Comparison of ENCODE assay signal across 15 cellular contexts in genomic region chr6:20200761-20201160, GRCh38. TPM values are rescaled to one million over a fixed set of nuclear protein-coding genes. Genes with fewer than 3 reads are reported as not detected.
DNase-seq lines count a peak whose midpoint lies in the region; ATAC-seq and TF ChIP-seq lines count a peak whose summit lies in the region.
"Had no signal": no experiment of that assay in that cellular context is flagged by ENCODE, and none has a peak within 500 bp of the region (broad histone marks: within the 10 kb centered on the region; RNA-seq: fewer than 3 reads in every experiment).

No MANE protein-coding gene starts in this region.

- H3K27me3 ChIP-seq in stomach = no peaks in the 10 kb centered on the region
- H3K27me3 ChIP-seq: left lung, upper lobe of left lung had no signal

- H3K36me3 ChIP-seq in stomach = no peaks in the 10 kb centered on the region
- H3K36me3 ChIP-seq: left lung, upper lobe of left lung had no signal

- peak overlapping the region; percentile 8 to 97 (median 71) for H3K27ac ChIP-seq in stomach

- H3K9me3 ChIP-seq in stomach = no peaks in the 10 kb centered on the region
- H3K9me3 ChIP-seq: left lung, upper lobe of left lung had no signal

- H3K4me3 Mint-ChIP-seq in activated T-cell treated with anti-CD3 and anti-CD28 coated beads, Interleukin-2, amount 50 U/mL, for 72 hours = peak overlapping the region; percentile 56 to 67
- H3K4me3 Mint-ChIP-seq in activated naive CD4-positive, alpha-beta T cell treated with anti-CD3 and anti-CD28 coated beads for 36 hours = no peak overlapping the region
- H3K4me3 Mint-ChIP-seq: T-cell had no signal

- intact Hi-C loops in stomach (cut with DNase I; ENCODE audit: low total_unique reads) = no loop called here
- intact Hi-C loops in activated naive CD4-positive, alpha-beta T cell treated with anti-CD3 and anti-CD28 coated beads for 36 hours (cut with micrococcal nuclease) = loop anchor here (10.0 kb wide), 1 partner anchor 1864 kb away; no protein-coding TSS in a partner anchor

- CTCF ChIA-PET in activated naive CD4-positive, alpha-beta T cell treated with anti-CD3 and anti-CD28 coated beads for 36 hours (lab: Charles Lee) = no interaction called here

- 35 to 52% (median 46%) methylated on average over 5 of the region's 5 CpGs for WGBS in stomach, 5 donors

- TF ChIP-seq POLR2A in stomach (IDR thresholded peaks at IDR 0.05) = no peak

- peaks cover 0 to 4% of the 10 kb centered on the region in 2 donors for H3K36me3 Mint-ChIP-seq in activated T-cell treated with anti-CD3 and anti-CD28 coated beads, Interleukin-2, amount 50 U/mL, for 72 hours (ENCODE audit: insufficient read depth in 2 of 2)
- no peaks in the 10 kb centered on the region for H3K36me3 Mint-ChIP-seq in activated naive CD4-positive, alpha-beta T cell treated with anti-CD3 and anti-CD28 coated beads for 36 hours (ENCODE audit: low read depth)

- H3K4me3 ChIP-seq in choroid plexus epithelial cell (ENCODE audit: low read depth, low read length) (no peak overlapping the region), stomach (no peak overlapping the region)
- H3K4me3 ChIP-seq: left lung, upper lobe of left lung had no signal

- no peak for TF ChIP-seq EP300 in stomach (IDR thresholded peaks at IDR 0.05)

- peaks cover 35% of the 10 kb centered on the region for H3K4me1 Mint-ChIP-seq in activated T-cell treated with anti-CD3 and anti-CD28 coated beads, Interleukin-2, amount 50 U/mL, for 72 hours (ENCODE audit: low read depth)
- peaks cover 21% of the 10 kb centered on the region for H3K4me1 Mint-ChIP-seq in activated naive CD4-positive, alpha-beta T cell treated with anti-CD3 and anti-CD28 coated beads for 36 hours (ENCODE audit: low read depth)

- H3K27ac Mint-ChIP-seq in activated T-cell treated with anti-CD3 and anti-CD28 coated beads, Interleukin-2, amount 50 U/mL, for 72 hours = peak overlapping the region; percentile 74
- no peak overlapping the region for H3K27ac Mint-ChIP-seq in activated naive CD4-positive, alpha-beta T cell treated with anti-CD3 and anti-CD28 coated beads for 36 hours
- H3K27ac Mint-ChIP-seq: T-cell had no signal

- no peaks in the 10 kb centered on the region for H3K9me3 Mint-ChIP-seq in activated T-cell treated with anti-CD3 and anti-CD28 coated beads, Interleukin-2, amount 50 U/mL, for 72 hours
- H3K9me3 Mint-ChIP-seq in activated naive CD4-positive, alpha-beta T cell treated with anti-CD3 and anti-CD28 coated beads for 36 hours = no peaks in the 10 kb centered on the region
- H3K9me3 Mint-ChIP-seq: T-cell had no signal

- no peak for TF ChIP-seq CTCF in choroid plexus epithelial cell (conservative IDR thresholded peaks at IDR 0.05; ENCODE audit: low read depth, low read length)
- no peak for TF ChIP-seq CTCF in stomach (IDR thresholded peaks at IDR 0.05)

- DNase-seq in activated T-cell treated with anti-CD3 and anti-CD28 coated beads, Interleukin-2, amount 50 U/mL, for 72 hours = no peak
- DNase-seq in activated T-cell treated with anti-CD3 and anti-CD28 coated beads, Interleukin-2, amount 50 U/mL, for 1 hour = no peak
- DNase-seq in NCI-H69 (lab: John Stamatoyannopoulos, UW) (peak; percentile 46), choroid plexus epithelial cell (ENCODE audit: low read depth) (peak; percentile 49), stomach (peak; percentile 42), NCI-H187 treated with DMSO at 0.1 percent for 48 hours (lab: John Stamatoyannopoulos, UW) (no peak)
- no peak for DNase-seq in activated naive CD4-positive, alpha-beta T cell treated with anti-CD3 and anti-CD28 coated beads for 36 hours
- DNase-seq: activated gamma-delta T cell treated with Interleukin-2 at 50 U/mL for 16 hours, glutamatergic neuron, left lung, NCI-H2171, T-cell, upper lobe of left lung had no signal

- ATAC-seq in activated T-cell treated with anti-CD3 and anti-CD28 coated beads, Interleukin-2, amount 50 U/mL, for 72 hours (replicated peaks in 1 of 2) = no peak
- ATAC-seq in HG02588 (IDR thresholded peaks at IDR 0.05; ENCODE audit: unreplicated experiment) = no peak
- ATAC-seq: left lung, T-cell had no signal

- H3K27me3 Mint-ChIP-seq in activated T-cell treated with anti-CD3 and anti-CD28 coated beads, Interleukin-2, amount 50 U/mL, for 72 hours (ENCODE audit: low read depth) = no peaks in the 10 kb centered on the region
- no peaks in the 10 kb centered on the region for H3K27me3 Mint-ChIP-seq in activated naive CD4-positive, alpha-beta T cell treated with anti-CD3 and anti-CD28 coated beads for 36 hours (ENCODE audit: low read depth)
- H3K27me3 Mint-ChIP-seq: T-cell had no signal

- H3K4me1 ChIP-seq in stomach = peaks cover 47 to 74% (median 60%) of the 10 kb centered on the region in 4 donors

RNA-seq across cellular contexts. Expression of gene MBOAT1, which starts 11.5 kb away (rescaled TPM):
- total RNA-seq in activated T-cell treated with anti-CD3 and anti-CD28 coated beads, Interleukin-2, amount 50 U/mL, for 72 hours = 10 to 100 TPM; 11.2 to 12.3 TPM
- 10 to 100 TPM; 11.1 to 47.2 (median 19.2) TPM for total RNA-seq in stomach
- 1 to 10 TPM; 2.4 to 5.5 (median 2.9) TPM for polyA plus RNA-seq in stomach
- total RNA-seq in activated naive CD4-positive, alpha-beta T cell treated with anti-CD3 and anti-CD28 coated beads for 36 hours = 1 to 10 TPM; 6.3 to 7.3 TPM
- total RNA-seq: OCI-LY7 had no signal

Comparison
In these comparisons a context has a peak if more than half of its experiments do, and no peak if none do; other contexts are left out.
1. DNase-seq: peak in NCI-H69 (single experiment), choroid plexus epithelial cell (single experiment) and stomach (single experiment); none in activated T-cell treated with anti-CD3 and anti-CD28 coated beads, Interleukin-2, amount 50 U/mL, for 72 hours (0 of 2), activated T-cell treated with anti-CD3 and anti-CD28 coated beads, Interleukin-2, amount 50 U/mL, for 1 hour (single experiment), NCI-H187 treated with DMSO at 0.1 percent for 48 hours (single experiment) and activated naive CD4-positive, alpha-beta T cell treated with anti-CD3 and anti-CD28 coated beads for 36 hours (single experiment).